In the genomic region with DNA sequence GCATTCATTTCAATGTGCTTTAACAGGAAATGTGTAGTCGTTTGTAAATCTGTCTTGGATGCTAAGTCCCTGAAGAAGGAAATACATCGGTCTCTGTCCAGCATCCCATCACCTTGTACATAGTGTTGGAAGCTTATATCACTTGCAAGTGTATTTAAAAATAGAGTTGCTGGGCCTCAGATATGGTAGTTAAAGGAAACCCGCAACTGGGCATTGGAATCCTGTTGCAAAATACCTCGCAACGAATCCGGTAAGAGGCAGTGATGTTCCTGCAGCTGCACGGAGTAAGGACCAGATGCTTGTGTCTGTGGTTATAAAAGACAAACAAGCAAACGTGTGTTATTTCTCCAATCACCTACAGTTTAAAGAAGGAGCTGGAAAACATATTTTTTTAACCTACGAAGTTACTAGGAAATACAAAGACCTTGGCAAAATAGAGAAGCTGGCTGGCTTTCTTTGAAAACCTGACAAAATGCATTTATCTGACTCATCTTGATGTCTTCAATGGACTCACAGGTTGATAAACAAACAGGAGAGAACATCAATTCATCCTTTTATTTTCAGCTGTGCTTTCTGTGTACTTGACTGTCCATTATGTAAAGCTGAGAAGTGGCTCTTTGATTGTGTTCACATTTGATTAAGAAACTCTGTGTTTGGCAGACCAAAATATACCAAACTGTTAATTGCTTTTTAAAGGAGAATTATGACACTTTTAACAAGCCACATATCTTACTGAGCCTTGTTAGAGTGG, we compare ENCODE assay signal across 15 cellular contexts.
A peak's percentile ranks its signal among the peaks of the same experiment; 100 is the strongest.
DNase-seq lines count a peak whose midpoint lies in the region; ATAC-seq and TF ChIP-seq lines count a peak whose summit lies in the region.
"Had no signal": no experiment of that assay in that cellular context is flagged by ENCODE, and none has a peak within 500 bp of the region (broad histone marks: within the 10 kb centered on the region; RNA-seq: fewer than 3 reads in every experiment).

No MANE protein-coding gene starts in this region.

- H3K27ac Mint-ChIP-seq in T-helper 17 cell, result no peak overlapping the region
- no peak overlapping the region for H3K27ac Mint-ChIP-seq in activated naive CD8-positive, alpha-beta T cell treated with anti-CD3 and anti-CD28 coated beads, Interleukin-2, amount 50 U/mL, for 24 hours
- H3K27ac Mint-ChIP-seq: activated naive CD4-positive, alpha-beta T cell treated with anti-CD3 and anti-CD28 coated beads, Interleukin-2, amount 50 U/mL, for 72 hours; stimulated activated effector memory CD8-positive, alpha-beta T cell treated with anti-CD3 and anti-CD28 coated beads, Interleukin-12 subunit alpha, Interleukin-12 subunit beta, amount 100 ng/mL, for 72 hours had no signal

- no peak for TF ChIP-seq POLR2A in esophagus muscularis mucosa (IDR thresholded peaks at IDR 0.05; ENCODE audit: low read depth)

- H3K36me3 Mint-ChIP-seq in T-helper 17 cell (ENCODE audit: low read depth), result no peaks in the 10 kb centered on the region
- no peaks in the 10 kb centered on the region for H3K36me3 Mint-ChIP-seq in activated naive CD8-positive, alpha-beta T cell treated with anti-CD3 and anti-CD28 coated beads, Interleukin-2, amount 50 U/mL, for 24 hours (ENCODE audit: low read depth)
- H3K36me3 Mint-ChIP-seq: activated naive CD4-positive, alpha-beta T cell treated with anti-CD3 and anti-CD28 coated beads, Interleukin-2, amount 50 U/mL, for 72 hours; stimulated activated effector memory CD8-positive, alpha-beta T cell treated with anti-CD3 and anti-CD28 coated beads, Interleukin-12 subunit alpha, Interleukin-12 subunit beta, amount 100 ng/mL, for 72 hours had no signal

- H3K4me3 Mint-ChIP-seq in T-helper 17 cell, result no peak overlapping the region
- no peak overlapping the region for H3K4me3 Mint-ChIP-seq in activated naive CD8-positive, alpha-beta T cell treated with anti-CD3 and anti-CD28 coated beads, Interleukin-2, amount 50 U/mL, for 24 hours
- H3K4me3 Mint-ChIP-seq: stimulated activated effector memory CD8-positive, alpha-beta T cell treated with anti-CD3 and anti-CD28 coated beads, Interleukin-12 subunit alpha, Interleukin-12 subunit beta, amount 100 ng/mL, for 72 hours had no signal

- H3K9me3 Mint-ChIP-seq in activated naive CD8-positive, alpha-beta T cell treated with anti-CD3 and anti-CD28 coated beads, Interleukin-2, amount 50 U/mL, for 24 hours, result no peaks in the 10 kb centered on the region
- H3K9me3 Mint-ChIP-seq: activated naive CD4-positive, alpha-beta T cell treated with anti-CD3 and anti-CD28 coated beads, Interleukin-2, amount 50 U/mL, for 72 hours; stimulated activated effector memory CD8-positive, alpha-beta T cell treated with anti-CD3 and anti-CD28 coated beads, Interleukin-12 subunit alpha, Interleukin-12 subunit beta, amount 100 ng/mL, for 72 hours had no signal

- H3K4me3 ChIP-seq in astrocyte of the spinal cord (ENCODE audit: low read depth, low read length) (no peak overlapping the region), neutrophil (ENCODE audit: low read depth in 1 of 2, low read length in 1 of 2) (no peak overlapping the region), esophagus muscularis mucosa (no peak overlapping the region)

- H3K27ac ChIP-seq in neutrophil (peak overlapping the region; percentile 15), esophagus muscularis mucosa (replicated peaks in 1 of 4) (no peak overlapping the region)

- ATAC-seq in GM19467 (IDR thresholded peaks at IDR 0.05; ENCODE audit: unreplicated experiment), result no peak
- ATAC-seq in T-helper 17 cell, result no peak
- ATAC-seq in activated naive CD8-positive, alpha-beta T cell treated with anti-CD3 and anti-CD28 coated beads, Interleukin-2, amount 50 U/mL, for 24 hours, result no peak
- ATAC-seq: activated naive CD4-positive, alpha-beta T cell treated with anti-CD3 and anti-CD28 coated beads, Interleukin-2, amount 50 U/mL, for 72 hours; stimulated activated effector memory CD8-positive, alpha-beta T cell treated with anti-CD3 and anti-CD28 coated beads, Interleukin-12 subunit alpha, Interleukin-12 subunit beta, amount 100 ng/mL, for 72 hours had no signal

- in situ Hi-C loops in astrocyte of the spinal cord (cut with HindIII; ENCODE audit: low sequenced_read_pairs), result no loop called here

- DNase-seq in GDM1 (lab: John Stamatoyannopoulos, UW) (peak; percentile 78), NCI-H1417 treated with DMSO at 0.1 percent for 48 hours (lab: John Stamatoyannopoulos, UW) (peak; percentile 4), astrocyte of the spinal cord (ENCODE audit: low read depth, low spot score) (peak; percentile 15), esophagus muscularis mucosa (ENCODE audit: extremely low spot score) (no peak), T-helper 17 cell (no peak)
- DNase-seq in activated naive CD8-positive, alpha-beta T cell treated with anti-CD3 and anti-CD28 coated beads, Interleukin-2, amount 50 U/mL, for 24 hours, result no peak
- DNase-seq: central memory CD4-positive, alpha-beta T cell; DND-41; H7; islet precursor cell; NCI-H2081 had no signal

- WGBS in esophagus muscularis mucosa, result 62% methylated on average over 9 of the region's 9 CpGs

- peaks cover 43% of the 10 kb centered on the region for H3K27me3 Mint-ChIP-seq in T-helper 17 cell
- peaks cover 9% of the 10 kb centered on the region for H3K27me3 Mint-ChIP-seq in activated naive CD8-positive, alpha-beta T cell treated with anti-CD3 and anti-CD28 coated beads, Interleukin-2, amount 50 U/mL, for 24 hours

- intact Hi-C loops in esophagus muscularis mucosa (cut with DNase I), result loop anchor here (10.0 kb wide), 1 partner anchor 160 kb away; no protein-coding TSS in a partner anchor

- H3K27me3 ChIP-seq in neutrophil, result no peaks in the 10 kb centered on the region
- H3K27me3 ChIP-seq in esophagus muscularis mucosa, result no peaks in the 10 kb centered on the region

- peaks cover 7% of the 10 kb centered on the region for H3K4me1 Mint-ChIP-seq in T-helper 17 cell
- no peaks in the 10 kb centered on the region for H3K4me1 Mint-ChIP-seq in activated naive CD8-positive, alpha-beta T cell treated with anti-CD3 and anti-CD28 coated beads, Interleukin-2, amount 50 U/mL, for 24 hours
- H3K4me1 Mint-ChIP-seq: stimulated activated effector memory CD8-positive, alpha-beta T cell treated with anti-CD3 and anti-CD28 coated beads, Interleukin-12 subunit alpha, Interleukin-12 subunit beta, amount 100 ng/mL, for 72 hours had no signal

- H3K4me1 ChIP-seq in neutrophil (ENCODE audit: control insufficient read depth in 1 of 2, insufficient read depth in 1 of 2, low read depth in 1 of 2, low read length in 1 of 2) (peaks cover 52 to 58% of the 10 kb centered on the region in 2 experiments), esophagus muscularis mucosa (peaks cover 1 to 70% (median 50%) of the 10 kb centered on the region in 4 donors)

- TF ChIP-seq CTCF in astrocyte of the spinal cord (IDR thresholded peaks at IDR 0.05; ENCODE audit: low read depth, low read length) (no peak), neutrophil (IDR thresholded peaks at IDR 0.05) (no peak), esophagus muscularis mucosa (IDR thresholded peaks at IDR 0.05) (no peak)

- H3K9me3 ChIP-seq in neutrophil, result no peaks in the 10 kb centered on the region
- H3K9me3 ChIP-seq in esophagus muscularis mucosa, result no peaks in the 10 kb centered on the region
- H3K9me3 ChIP-seq in T-helper 17 cell (ENCODE audit: control insufficient read depth, low read length, poor library complexity, severe bottlenecking), result no peaks in the 10 kb centered on the region

- H3K36me3 ChIP-seq in neutrophil (no peaks in the 10 kb centered on the region), esophagus muscularis mucosa (no peaks in the 10 kb centered on the region)

- TF ChIP-seq EP300 in esophagus muscularis mucosa (IDR thresholded peaks at IDR 0.05), result no peak

Comparison
In these comparisons a context has a peak if more than half of its experiments do, and no peak if none do; other contexts are left out.
1. DNase-seq: peak in GDM1 (single experiment), NCI-H1417 treated with DMSO at 0.1 percent for 48 hours (single experiment) and astrocyte of the spinal cord (single experiment); none in esophagus muscularis mucosa (single experiment), T-helper 17 cell (0 of 3) and activated naive CD8-positive, alpha-beta T cell treated with anti-CD3 and anti-CD28 coated beads, Interleukin-2, amount 50 U/mL, for 24 hours (single experiment).